ENCODE assay signal across 14 cellular contexts in genomic region chr22:39773503-39773902, GRCh38.
DNase-seq lines count a peak whose midpoint lies in the region; ATAC-seq and TF ChIP-seq lines count a peak whose summit lies in the region.
"Had no signal": no experiment of that assay in that cellular context is flagged by ENCODE, and none has a peak within 500 bp of the region (broad histone marks: within the 10 kb centered on the region; RNA-seq: fewer than 3 reads in every experiment).

No MANE protein-coding gene starts in this region.

- intact Hi-C loops in activated naive CD4-positive, alpha-beta T cell treated with anti-CD3 and anti-CD28 coated beads for 36 hours (cut with micrococcal nuclease): no loop called here
- intact Hi-C loops in activated B cell treated with CpG ODN at 0.5 μM for 24 hours (cut with micrococcal nuclease): no loop called here

- TF ChIP-seq CTCF in activated B cell treated with CpG ODN at 0.5 μM for 24 hours (IDR thresholded peaks at IDR 0.05) (no peak), mesothelial cell of epicardium (IDR thresholded peaks at IDR 0.05; ENCODE audit: unreplicated experiment) (no peak), omental fat pad (IDR thresholded peaks at IDR 0.05) (no peak)

- H3K36me3 Mint-ChIP-seq in activated naive CD4-positive, alpha-beta T cell treated with anti-CD3 and anti-CD28 coated beads for 36 hours (ENCODE audit: low read depth): no peaks in the 10 kb centered on the region
- H3K36me3 Mint-ChIP-seq in activated B cell treated with CpG ODN at 0.5 μM for 24 hours (ENCODE audit: low read depth) (no peaks in the 10 kb centered on the region), mesothelial cell of epicardium (no peaks in the 10 kb centered on the region)

- peak overlapping the region; percentile 8 for H3K4me3 Mint-ChIP-seq in activated naive CD4-positive, alpha-beta T cell treated with anti-CD3 and anti-CD28 coated beads for 36 hours
- H3K4me3 Mint-ChIP-seq in activated B cell treated with CpG ODN at 0.5 μM for 24 hours (peak overlapping the region; percentile 0), mesothelial cell of epicardium (no peak overlapping the region)

- POLR2A ChIA-PET in activated B cell treated with CpG ODN at 0.5 μM for 24 hours (lab: Charles Lee): interaction anchor here (0.7 kb wide), 1 partner anchor 33 kb away, joined by 7 read pairs; no protein-coding TSS in a partner anchor

- peaks cover 38% of the 10 kb centered on the region for H3K4me1 Mint-ChIP-seq in activated naive CD4-positive, alpha-beta T cell treated with anti-CD3 and anti-CD28 coated beads for 36 hours (ENCODE audit: low read depth)
- H3K4me1 Mint-ChIP-seq in activated B cell treated with CpG ODN at 0.5 μM for 24 hours: peaks cover 15% of the 10 kb centered on the region
- H3K4me1 Mint-ChIP-seq in mesothelial cell of epicardium: peaks cover 13% of the 10 kb centered on the region

- ATAC-seq in GM18520 (IDR thresholded peaks at IDR 0.05; ENCODE audit: unreplicated experiment) (peak; percentile 11), activated B cell treated with CpG ODN at 0.5 μM for 24 hours (ENCODE audit: low read depth) (no peak), HG02678 (IDR thresholded peaks at IDR 0.05; ENCODE audit: unreplicated experiment) (no peak), omental fat pad (ENCODE audit: low FRiP score) (no peak)
- ATAC-seq: left lobe of liver had no signal

- DNase-seq in activated naive CD4-positive, alpha-beta T cell treated with anti-CD3 and anti-CD28 coated beads for 36 hours: no peak
- DNase-seq in activated naive CD4-positive, alpha-beta T cell treated with Interleukin-2 at 50 U/mL for 16 hours: no peak
- DNase-seq in activated B cell treated with CpG ODN at 0.5 μM for 24 hours (no peak), mesothelial cell of epicardium (ENCODE audit: low spot score in 2 of 2, unreplicated experiment in 2 of 2) (no peak), dermis blood vessel endothelial cell (no peak), omental fat pad (ENCODE audit: low spot score) (no peak)
- DNase-seq: H7, NCI-H1105 treated with DMSO at 0.1 percent for 48 hours, NCI-H2081, NCI-H446, tibial artery had no signal

- H3K9me3 Mint-ChIP-seq in activated naive CD4-positive, alpha-beta T cell treated with anti-CD3 and anti-CD28 coated beads for 36 hours: peaks cover 4% of the 10 kb centered on the region
- peaks cover 7% of the 10 kb centered on the region for H3K9me3 Mint-ChIP-seq in activated B cell treated with CpG ODN at 0.5 μM for 24 hours
- H3K9me3 Mint-ChIP-seq in mesothelial cell of epicardium: peaks cover 7% of the 10 kb centered on the region

- CTCF ChIA-PET in activated naive CD4-positive, alpha-beta T cell treated with anti-CD3 and anti-CD28 coated beads for 36 hours (lab: Charles Lee): no interaction called here
- CTCF ChIA-PET in activated B cell treated with CpG ODN at 0.5 μM for 24 hours (lab: Charles Lee): interaction anchor here (1.1 kb wide), 1 partner anchor 12 kb away, joined by 3 read pairs; no protein-coding TSS in a partner anchor

- H3K27me3 Mint-ChIP-seq in activated naive CD4-positive, alpha-beta T cell treated with anti-CD3 and anti-CD28 coated beads for 36 hours (ENCODE audit: low read depth): no peaks in the 10 kb centered on the region
- no peaks in the 10 kb centered on the region for H3K27me3 Mint-ChIP-seq in activated B cell treated with CpG ODN at 0.5 μM for 24 hours
- H3K27me3 Mint-ChIP-seq in mesothelial cell of epicardium (ENCODE audit: low read depth): peaks cover 16% of the 10 kb centered on the region

- peak overlapping the region; percentile 9 for H3K27ac Mint-ChIP-seq in activated naive CD4-positive, alpha-beta T cell treated with anti-CD3 and anti-CD28 coated beads for 36 hours
- H3K27ac Mint-ChIP-seq in activated B cell treated with CpG ODN at 0.5 μM for 24 hours (no peak overlapping the region), mesothelial cell of epicardium (peak overlapping the region; percentile 3)
